In the genomic region with DNA sequence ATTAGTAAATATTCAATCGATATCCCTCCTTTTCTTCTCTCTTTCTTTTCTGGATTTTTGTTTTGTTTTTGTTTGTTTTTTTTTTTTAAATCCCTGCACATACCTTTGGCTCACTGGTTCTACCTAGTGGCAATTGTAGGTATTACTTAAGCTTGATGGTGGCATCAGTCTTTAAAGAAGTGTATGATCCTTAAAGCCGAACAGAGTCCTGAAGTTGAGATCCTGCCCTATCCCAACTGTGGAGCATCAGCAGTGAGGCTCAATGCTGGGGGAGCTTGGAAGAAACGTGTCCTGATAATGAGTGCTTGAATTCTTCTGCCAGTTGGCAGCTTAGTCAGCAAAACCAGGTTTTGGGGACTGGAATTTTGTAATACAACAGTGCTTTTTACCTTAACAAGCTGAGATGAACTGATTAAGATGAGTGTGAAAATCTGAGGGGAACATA, we compare ENCODE assay signal across 8 cellular contexts.
DNase-seq lines count a peak whose midpoint lies in the region; ATAC-seq and TF ChIP-seq lines count a peak whose summit lies in the region.

No MANE protein-coding gene starts in this region.

- H2AFZ ChIP-seq in mammary epithelial cell (ENCODE audit: low read depth, low read length): peak overlapping the region; percentile 86

- no peaks in the 10 kb centered on the region for H3K36me3 ChIP-seq in BE2C
- H3K36me3 ChIP-seq in mammary epithelial cell (ENCODE audit: insufficient read depth, low read length): no peaks in the 10 kb centered on the region
- H3K36me3 ChIP-seq in right lobe of liver: no peaks in the 10 kb centered on the region

- no TSS peak for BruUV-seq in mammary epithelial cell (replicated peaks; lab: Mats Ljungman, UMichigan)

- no peaks in the 10 kb centered on the region for H3K9me3 ChIP-seq in BE2C
- no peaks in the 10 kb centered on the region for H3K9me3 ChIP-seq in mammary epithelial cell (replicated peaks; ENCODE audit: insufficient read depth, low read length)
- no peaks in the 10 kb centered on the region for H3K9me3 ChIP-seq in right lobe of liver

- WGBS in mammary epithelial cell (ENCODE audit: low coverage, missing lambda C conversion rate): 4% methylated on average over 3 of the region's 3 CpGs
- 8% methylated on average over 3 of the region's 3 CpGs for WGBS in right lobe of liver (ENCODE audit: insufficient coverage, low coverage, low lambda C conversion rate, missing lambda C conversion rate)

- in situ Hi-C loops in mammary epithelial cell (cut with MboI; ENCODE audit: low sequenced_read_pairs in 2 of 2): loop anchor here (5.0 to 25.0 kb wide), 5 partner anchors 105 to 707 kb away; no protein-coding TSS in a partner anchor

- TF ChIP-seq POLR2A in right lobe of liver (IDR thresholded peaks at IDR 0.05): no peak

- intact Hi-C loops in mammary epithelial cell (cut with micrococcal nuclease) (loop anchor here (1.0 kb wide), 5 partner anchors 80 to 290 kb away; a partner anchor contains a TSS), right lobe of liver (cut with DNase I) (loop anchor here (10.0 kb wide), 2 partner anchors 265 to 275 kb away; a partner anchor contains a TSS)

- H3K27ac ChIP-seq in mammary epithelial cell (ENCODE audit: insufficient read depth, low read depth, low read length): peak overlapping the region; percentile 54
- H3K27ac ChIP-seq in right lobe of liver: no peak overlapping the region

- H3K27me3 ChIP-seq in BE2C (no peaks in the 10 kb centered on the region; the same call in 1 of the 2 replicates), mammary epithelial cell (ENCODE audit: insufficient read depth, low read length) (no peaks in the 10 kb centered on the region), right lobe of liver (no peaks in the 10 kb centered on the region)

- DNase-seq in BE2C (no peak), NCI-H345 (lab: John Stamatoyannopoulos, UW) (peak; percentile 9), mammary epithelial cell (no peak), right lobe of liver (no peak)
- no peak for DNase-seq in stimulated activated CD4-positive, alpha-beta T cell treated with anti-CD3 and anti-CD28 coated beads, Interleukin-12 subunit alpha, Interleukin-12 subunit beta, amount 100 ng/mL, for 4 hours
- DNase-seq in stimulated activated CD4-positive, alpha-beta T cell treated with anti-CD3 and anti-CD28 coated beads, Interleukin-1b, Interleukin-23, amount 100 ng/mL, for 48 hours: no peak

- dilution Hi-C loops in mammary epithelial cell (cut with HindIII; ENCODE audit: low sequenced_read_pairs): loop anchor here (25.0 kb wide), 1 partner anchor 257 kb away; no protein-coding TSS in a partner anchor

- no peaks in the 10 kb centered on the region for H4K20me1 ChIP-seq in mammary epithelial cell (ENCODE audit: insufficient read depth, low read length)

- ATAC-seq in right lobe of liver: peak; percentile 65 to 84 (median 81)
- no peak for ATAC-seq in GM19324 (IDR thresholded peaks at IDR 0.05; ENCODE audit: low FRiP score, unreplicated experiment)

- peak overlapping the region; percentile 82 for H3K4me2 ChIP-seq in mammary epithelial cell (ENCODE audit: insufficient read depth, low read depth, low read length)

- TF ChIP-seq CTCF in BE2C (IDR thresholded peaks at IDR 0.05; ENCODE audit: low read depth, low read length) (peak; percentile 75), GM12873 (IDR thresholded peaks at IDR 0.05; ENCODE audit: insufficient read depth, low read depth, low read length, missing control alignments) (peak; percentile 72), mammary epithelial cell (conservative IDR thresholded peaks at IDR 0.05 in 1 of 2, IDR thresholded peaks at IDR 0.05 in 1 of 2; ENCODE audit: extremely low read depth in 1 of 2, insufficient read depth in 1 of 2, low read depth in 1 of 2, low read length in 2 of 2) (peak; percentile 65 to 78), right lobe of liver (IDR thresholded peaks at IDR 0.05) (peak; percentile 70 to 85 (median 80))

- no peaks in the 10 kb centered on the region for H3K79me2 ChIP-seq in mammary epithelial cell (ENCODE audit: insufficient read depth, low read length)

- H3K4me3 ChIP-seq in BE2C (ENCODE audit: low read depth, low read length) (no peak overlapping the region), mammary epithelial cell (replicated peaks in 1 of 3; ENCODE audit: insufficient read depth in 1 of 3, low read depth in 2 of 3, low read length in 3 of 3) (peak overlapping the region in 2 of 3 experiments; percentile 12 to 24), right lobe of liver (no peak overlapping the region)

- H3K9ac ChIP-seq in mammary epithelial cell (ENCODE audit: insufficient read depth, low read length): no peak overlapping the region

- H3K4me1 ChIP-seq in BE2C (no peaks in the 10 kb centered on the region), mammary epithelial cell (ENCODE audit: insufficient read depth, low read length) (peaks cover 44% of the 10 kb centered on the region), right lobe of liver (peaks cover 0 to 8% (median 0%) of the 10 kb centered on the region in 4 donors)

- CTCF ChIA-PET in mammary epithelial cell (lab: Charles Lee; ENCODE audit: low non-redundant PET): interaction anchor here (0.5 to 1.5 kb wide), 5 partner anchors 8 to 130 kb away, joined by 3 to 20 read pairs (median 4); no protein-coding TSS in a partner anchor

Comparison
In these comparisons a context has a peak if more than half of its experiments do, and no peak if none do; other contexts are left out.
1. H3K4me3 ChIP-seq: peak in mammary epithelial cell (2 of 3); none in BE2C (single experiment) and right lobe of liver (0 of 3).
2. Peak in every context shown above with its lines, with median percentiles within 50 percentile points of each other: CTCF ChIP-seq.